Comparison of ENCODE assay signal across 1 cellular context in the genomic region with DNA sequence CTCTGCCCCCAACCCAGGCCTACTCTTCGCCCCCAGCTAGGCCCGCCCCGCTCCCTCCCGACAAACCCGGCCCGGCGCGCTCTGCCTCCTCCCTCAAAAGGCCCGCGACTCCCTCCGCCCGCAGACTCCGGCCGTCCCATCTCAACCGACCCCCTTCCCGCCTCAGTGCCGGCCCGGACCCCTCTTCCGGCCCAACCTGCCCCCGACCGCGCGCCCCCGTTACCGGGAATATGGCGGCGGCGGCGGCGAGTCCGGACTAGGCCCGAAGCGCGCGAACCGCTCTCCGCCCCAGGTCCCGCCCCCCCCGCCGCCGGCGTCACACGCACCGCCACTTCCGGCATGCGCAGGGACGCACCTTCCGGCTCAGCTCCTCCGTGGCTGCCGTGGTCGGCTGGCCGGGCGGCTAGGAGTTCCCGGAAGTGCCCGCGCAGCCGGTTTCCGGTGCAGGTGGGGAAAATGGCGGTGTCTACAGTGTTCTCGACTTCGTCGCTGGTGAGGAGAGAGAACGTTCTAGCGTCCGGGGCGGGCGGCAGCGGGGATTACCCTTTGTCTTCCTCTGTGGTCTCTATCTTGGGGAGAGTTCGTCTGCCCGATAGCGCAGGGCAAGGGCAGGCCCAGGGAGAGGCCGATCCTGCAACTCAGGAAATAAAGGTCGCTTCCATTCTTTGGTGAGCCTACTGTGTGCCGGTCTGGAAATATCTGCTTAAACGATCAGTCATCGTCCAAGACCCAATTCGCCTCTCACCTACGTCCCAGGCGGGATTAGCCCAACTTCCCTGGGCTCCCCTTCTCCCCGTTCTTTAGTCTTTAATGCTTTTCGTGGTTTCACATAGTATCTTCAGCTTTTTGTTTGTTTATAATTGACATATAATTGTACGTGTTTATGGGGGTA.
TF ChIP-seq lines count a peak whose summit lies in the region.

A gene with protein sequence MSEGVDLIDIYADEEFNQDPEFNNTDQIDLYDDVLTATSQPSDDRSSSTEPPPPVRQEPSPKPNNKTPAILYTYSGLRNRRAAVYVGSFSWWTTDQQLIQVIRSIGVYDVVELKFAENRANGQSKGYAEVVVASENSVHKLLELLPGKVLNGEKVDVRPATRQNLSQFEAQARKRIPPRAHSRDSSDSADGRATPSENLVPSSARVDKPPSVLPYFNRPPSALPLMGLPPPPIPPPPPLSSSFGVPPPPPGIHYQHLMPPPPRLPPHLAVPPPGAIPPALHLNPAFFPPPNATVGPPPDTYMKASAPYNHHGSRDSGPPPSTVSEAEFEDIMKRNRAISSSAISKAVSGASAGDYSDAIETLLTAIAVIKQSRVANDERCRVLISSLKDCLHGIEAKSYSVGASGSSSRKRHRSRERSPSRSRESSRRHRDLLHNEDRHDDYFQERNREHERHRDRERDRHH (minus strand): TSS at position 285 of the 892 bp plus-strand sequence. CDS start 740 bp downstream, outside the sequence.
A gene (plus strand): TSS at position 434 of the 892 bp plus-strand sequence. CDS start 23 bp downstream, at position 457.

TF ChIP-seq in HEK293, 187 proteins besides CTCF, POLR2A, EP300 and RAD21 (continued from another document and continues in another):
- TF ChIP-seq, protein P1, sequence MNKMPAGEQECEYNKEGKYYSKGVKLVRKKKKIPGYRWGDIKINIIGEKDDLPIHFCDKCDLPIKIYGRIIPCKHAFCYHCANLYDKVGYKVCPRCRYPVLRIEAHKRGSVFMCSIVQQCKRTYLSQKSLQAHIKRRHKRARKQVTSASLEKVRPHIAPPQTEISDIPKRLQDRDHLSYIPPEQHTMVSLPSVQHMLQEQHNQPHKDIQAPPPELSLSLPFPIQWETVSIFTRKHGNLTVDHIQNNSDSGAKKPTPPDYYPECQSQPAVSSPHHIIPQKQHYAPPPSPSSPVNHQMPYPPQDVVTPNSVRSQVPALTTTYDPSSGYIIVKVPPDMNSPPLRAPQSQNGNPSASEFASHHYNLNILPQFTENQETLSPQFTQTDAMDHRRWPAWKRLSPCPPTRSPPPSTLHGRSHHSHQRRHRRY (tag by site-specific recombination; IDR thresholded peaks at IDR 0.05), result no peak
- TF ChIP-seq ZNF76 (tag by site-specific recombination; IDR thresholded peaks at IDR 0.05; ENCODE audit: borderline replicate concordance, low read depth), result peak; percentile 65
- peak; percentile 84 for TF ChIP-seq SP3 (tag by site-specific recombination; IDR thresholded peaks at IDR 0.05)
- no peak for TF ChIP-seq ZNF10 (tag by site-specific recombination; IDR thresholded peaks at IDR 0.05)
- TF ChIP-seq REPIN1 (tag by site-specific recombination; IDR thresholded peaks at IDR 0.05; ENCODE audit: low read depth), result no peak
- TF ChIP-seq, protein P2, sequence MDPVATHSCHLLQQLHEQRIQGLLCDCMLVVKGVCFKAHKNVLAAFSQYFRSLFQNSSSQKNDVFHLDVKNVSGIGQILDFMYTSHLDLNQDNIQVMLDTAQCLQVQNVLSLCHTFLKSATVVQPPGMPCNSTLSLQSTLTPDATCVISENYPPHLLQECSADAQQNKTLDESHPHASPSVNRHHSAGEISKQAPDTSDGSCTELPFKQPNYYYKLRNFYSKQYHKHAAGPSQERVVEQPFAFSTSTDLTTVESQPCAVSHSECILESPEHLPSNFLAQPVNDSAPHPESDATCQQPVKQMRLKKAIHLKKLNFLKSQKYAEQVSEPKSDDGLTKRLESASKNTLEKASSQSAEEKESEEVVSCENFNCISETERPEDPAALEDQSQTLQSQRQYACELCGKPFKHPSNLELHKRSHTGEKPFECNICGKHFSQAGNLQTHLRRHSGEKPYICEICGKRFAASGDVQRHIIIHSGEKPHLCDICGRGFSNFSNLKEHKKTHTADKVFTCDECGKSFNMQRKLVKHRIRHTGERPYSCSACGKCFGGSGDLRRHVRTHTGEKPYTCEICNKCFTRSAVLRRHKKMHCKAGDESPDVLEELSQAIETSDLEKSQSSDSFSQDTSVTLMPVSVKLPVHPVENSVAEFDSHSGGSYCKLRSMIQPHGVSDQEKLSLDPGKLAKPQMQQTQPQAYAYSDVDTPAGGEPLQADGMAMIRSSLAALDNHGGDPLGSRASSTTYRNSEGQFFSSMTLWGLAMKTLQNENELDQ (tag by site-specific recombination; IDR thresholded peaks at IDR 0.05; ENCODE audit: low read depth), result no peak
- no peak for TF ChIP-seq TCF7L2 (IDR thresholded peaks at IDR 0.05; ENCODE audit: borderline replicate concordance, low read depth, low read length)
- TF ChIP-seq SETDB1 (IDR thresholded peaks at IDR 0.05; ENCODE audit: insufficient read length, low read length), result no peak
- TF ChIP-seq ZNF664 (tag by site-specific recombination; IDR thresholded peaks at IDR 0.05), result no peak
- TF ChIP-seq ZNF658 (tag by site-specific recombination; IDR thresholded peaks at IDR 0.05), result no peak
- TF ChIP-seq ZNF223 (tag by site-specific recombination; IDR thresholded peaks at IDR 0.05), result no peak
- no peak for TF ChIP-seq ZNF585B (tag by site-specific recombination; IDR thresholded peaks at IDR 0.05)
- no peak for TF ChIP-seq ZNF423 (tag by site-specific recombination; IDR thresholded peaks at IDR 0.05)
- TF ChIP-seq HOXD13 (CRISPR knock-in tag; IDR thresholded peaks at IDR 0.05; ENCODE audit: borderline replicate concordance), result no peak
- TF ChIP-seq, protein P3, sequence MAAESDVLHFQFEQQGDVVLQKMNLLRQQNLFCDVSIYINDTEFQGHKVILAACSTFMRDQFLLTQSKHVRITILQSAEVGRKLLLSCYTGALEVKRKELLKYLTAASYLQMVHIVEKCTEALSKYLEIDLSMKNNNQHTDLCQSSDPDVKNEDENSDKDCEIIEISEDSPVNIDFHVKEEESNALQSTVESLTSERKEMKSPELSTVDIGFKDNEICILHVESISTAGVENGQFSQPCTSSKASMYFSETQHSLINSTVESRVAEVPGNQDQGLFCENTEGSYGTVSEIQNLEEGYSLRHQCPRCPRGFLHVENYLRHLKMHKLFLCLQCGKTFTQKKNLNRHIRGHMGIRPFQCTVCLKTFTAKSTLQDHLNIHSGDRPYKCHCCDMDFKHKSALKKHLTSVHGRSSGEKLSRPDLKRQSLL (tag by site-specific recombination; IDR thresholded peaks at IDR 0.05), result no peak; the same call in 1 of the 2 replicates
- TF ChIP-seq, protein P4, sequence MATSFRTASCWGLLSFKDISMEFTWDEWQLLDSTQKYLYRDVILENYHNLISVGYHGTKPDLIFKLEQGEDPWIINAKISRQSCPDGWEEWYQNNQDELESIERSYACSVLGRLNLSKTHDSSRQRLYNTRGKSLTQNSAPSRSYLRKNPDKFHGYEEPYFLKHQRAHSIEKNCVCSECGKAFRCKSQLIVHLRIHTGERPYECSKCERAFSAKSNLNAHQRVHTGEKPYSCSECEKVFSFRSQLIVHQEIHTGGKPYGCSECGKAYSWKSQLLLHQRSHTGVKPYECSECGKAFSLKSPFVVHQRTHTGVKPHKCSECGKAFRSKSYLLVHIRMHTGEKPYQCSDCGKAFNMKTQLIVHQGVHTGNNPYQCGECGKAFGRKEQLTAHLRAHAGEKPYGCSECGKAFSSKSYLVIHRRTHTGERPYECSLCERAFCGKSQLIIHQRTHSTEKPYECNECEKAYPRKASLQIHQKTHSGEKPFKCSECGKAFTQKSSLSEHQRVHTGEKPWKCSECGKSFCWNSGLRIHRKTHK (tag by site-specific recombination; IDR thresholded peaks at IDR 0.05), result no peak
- TF ChIP-seq, protein P5, sequence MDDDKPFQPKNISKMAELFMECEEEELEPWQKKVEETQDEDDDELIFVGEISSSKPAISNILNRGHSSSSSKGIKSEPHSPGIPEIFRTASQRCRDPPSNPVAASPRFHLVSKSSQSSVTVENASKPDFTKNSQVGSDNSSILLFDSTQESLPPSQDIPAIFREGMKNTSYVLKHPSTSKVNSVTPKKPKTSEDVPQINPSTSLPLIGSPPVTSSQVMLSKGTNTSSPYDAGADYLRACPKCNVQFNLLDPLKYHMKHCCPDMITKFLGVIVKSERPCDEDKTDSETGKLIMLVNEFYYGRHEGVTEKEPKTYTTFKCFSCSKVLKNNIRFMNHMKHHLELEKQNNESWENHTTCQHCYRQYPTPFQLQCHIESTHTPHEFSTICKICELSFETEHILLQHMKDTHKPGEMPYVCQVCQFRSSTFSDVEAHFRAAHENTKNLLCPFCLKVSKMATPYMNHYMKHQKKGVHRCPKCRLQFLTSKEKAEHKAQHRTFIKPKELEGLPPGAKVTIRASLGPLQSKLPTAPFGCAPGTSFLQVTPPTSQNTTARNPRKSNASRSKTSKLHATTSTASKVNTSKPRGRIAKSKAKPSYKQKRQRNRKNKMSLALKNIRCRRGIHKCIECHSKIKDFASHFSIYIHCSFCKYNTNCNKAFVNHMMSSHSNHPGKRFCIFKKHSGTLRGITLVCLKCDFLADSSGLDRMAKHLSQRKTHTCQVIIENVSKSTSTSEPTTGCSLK (tag by site-specific recombination; IDR thresholded peaks at IDR 0.05), result no peak
- TF ChIP-seq, protein P6, sequence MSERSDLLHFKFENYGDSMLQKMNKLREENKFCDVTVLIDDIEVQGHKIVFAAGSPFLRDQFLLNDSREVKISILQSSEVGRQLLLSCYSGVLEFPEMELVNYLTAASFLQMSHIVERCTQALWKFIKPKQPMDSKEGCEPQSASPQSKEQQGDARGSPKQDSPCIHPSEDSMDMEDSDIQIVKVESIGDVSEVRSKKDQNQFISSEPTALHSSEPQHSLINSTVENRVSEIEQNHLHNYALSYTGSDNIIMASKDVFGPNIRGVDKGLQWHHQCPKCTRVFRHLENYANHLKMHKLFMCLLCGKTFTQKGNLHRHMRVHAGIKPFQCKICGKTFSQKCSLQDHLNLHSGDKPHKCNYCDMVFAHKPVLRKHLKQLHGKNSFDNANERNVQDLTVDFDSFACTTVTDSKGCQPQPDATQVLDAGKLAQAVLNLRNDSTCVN (tag by site-specific recombination; optimal IDR thresholded peaks at IDR 0.05), result peak; percentile 96
- TF ChIP-seq ZNF311 (tag by site-specific recombination; IDR thresholded peaks at IDR 0.05; ENCODE audit: borderline replicate concordance), result no peak
- TF ChIP-seq BCL11B (tag by site-specific recombination; IDR thresholded peaks at IDR 0.05; ENCODE audit: low read depth), result no peak
- no peak for TF ChIP-seq ZNF548 (tag by site-specific recombination; IDR thresholded peaks at IDR 0.05)
- TF ChIP-seq, protein P7, sequence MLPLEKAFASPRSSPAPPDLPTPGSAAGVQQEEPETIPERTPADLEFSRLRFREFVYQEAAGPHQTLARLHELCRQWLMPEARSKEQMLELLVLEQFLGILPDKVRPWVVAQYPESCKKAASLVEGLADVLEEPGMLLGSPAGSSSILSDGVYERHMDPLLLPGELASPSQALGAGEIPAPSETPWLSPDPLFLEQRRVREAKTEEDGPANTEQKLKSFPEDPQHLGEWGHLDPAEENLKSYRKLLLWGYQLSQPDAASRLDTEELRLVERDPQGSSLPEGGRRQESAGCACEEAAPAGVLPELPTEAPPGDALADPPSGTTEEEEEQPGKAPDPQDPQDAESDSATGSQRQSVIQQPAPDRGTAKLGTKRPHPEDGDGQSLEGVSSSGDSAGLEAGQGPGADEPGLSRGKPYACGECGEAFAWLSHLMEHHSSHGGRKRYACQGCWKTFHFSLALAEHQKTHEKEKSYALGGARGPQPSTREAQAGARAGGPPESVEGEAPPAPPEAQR (tag by site-specific recombination; IDR thresholded peaks at IDR 0.05), result no peak
- TF ChIP-seq ZNF785 (tag by site-specific recombination; IDR thresholded peaks at IDR 0.05), result no peak
- TF ChIP-seq ZNF473 (tag by site-specific recombination; IDR thresholded peaks at IDR 0.05), result no peak
- no peak for TF ChIP-seq RBAK (tag by site-specific recombination; IDR thresholded peaks at IDR 0.05)
- no peak for TF ChIP-seq GFI1B (tag by site-specific recombination; IDR thresholded peaks at IDR 0.05)
- peak; percentile 53; the same call in 1 of the 2 replicates for TF ChIP-seq ZNF843 (tag by site-specific recombination; IDR thresholded peaks at IDR 0.05)
- no peak for TF ChIP-seq SCRT1 (tag by site-specific recombination; IDR thresholded peaks at IDR 0.05; ENCODE audit: borderline replicate concordance)
- TF ChIP-seq, protein P8, sequence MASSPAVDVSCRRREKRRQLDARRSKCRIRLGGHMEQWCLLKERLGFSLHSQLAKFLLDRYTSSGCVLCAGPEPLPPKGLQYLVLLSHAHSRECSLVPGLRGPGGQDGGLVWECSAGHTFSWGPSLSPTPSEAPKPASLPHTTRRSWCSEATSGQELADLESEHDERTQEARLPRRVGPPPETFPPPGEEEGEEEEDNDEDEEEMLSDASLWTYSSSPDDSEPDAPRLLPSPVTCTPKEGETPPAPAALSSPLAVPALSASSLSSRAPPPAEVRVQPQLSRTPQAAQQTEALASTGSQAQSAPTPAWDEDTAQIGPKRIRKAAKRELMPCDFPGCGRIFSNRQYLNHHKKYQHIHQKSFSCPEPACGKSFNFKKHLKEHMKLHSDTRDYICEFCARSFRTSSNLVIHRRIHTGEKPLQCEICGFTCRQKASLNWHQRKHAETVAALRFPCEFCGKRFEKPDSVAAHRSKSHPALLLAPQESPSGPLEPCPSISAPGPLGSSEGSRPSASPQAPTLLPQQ (tag by site-specific recombination; IDR thresholded peaks at IDR 0.05), result peak; percentile 77
- TF ChIP-seq ZNF366 (tag by site-specific recombination; conservative IDR thresholded peaks at IDR 0.05), result no peak
- TF ChIP-seq ZNF792 (tag by site-specific recombination; IDR thresholded peaks at IDR 0.05), result 0 out of 2 replicates have a peak, but pooled peaks have one; percentile 19
- TF ChIP-seq WT1 (tag by site-specific recombination; IDR thresholded peaks at IDR 0.05), result peak; percentile 10; the same call in 1 of the 2 replicates
- TF ChIP-seq, protein P9, sequence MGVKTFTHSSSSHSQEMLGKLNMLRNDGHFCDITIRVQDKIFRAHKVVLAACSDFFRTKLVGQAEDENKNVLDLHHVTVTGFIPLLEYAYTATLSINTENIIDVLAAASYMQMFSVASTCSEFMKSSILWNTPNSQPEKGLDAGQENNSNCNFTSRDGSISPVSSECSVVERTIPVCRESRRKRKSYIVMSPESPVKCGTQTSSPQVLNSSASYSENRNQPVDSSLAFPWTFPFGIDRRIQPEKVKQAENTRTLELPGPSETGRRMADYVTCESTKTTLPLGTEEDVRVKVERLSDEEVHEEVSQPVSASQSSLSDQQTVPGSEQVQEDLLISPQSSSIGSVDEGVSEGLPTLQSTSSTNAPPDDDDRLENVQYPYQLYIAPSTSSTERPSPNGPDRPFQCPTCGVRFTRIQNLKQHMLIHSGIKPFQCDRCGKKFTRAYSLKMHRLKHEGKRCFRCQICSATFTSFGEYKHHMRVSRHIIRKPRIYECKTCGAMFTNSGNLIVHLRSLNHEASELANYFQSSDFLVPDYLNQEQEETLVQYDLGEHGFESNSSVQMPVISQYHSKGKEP (tag by site-specific recombination; IDR thresholded peaks at IDR 0.05), result no peak
- TF ChIP-seq ZNF596 (tag by site-specific recombination; IDR thresholded peaks at IDR 0.05), result no peak
- TF ChIP-seq, protein P10, sequence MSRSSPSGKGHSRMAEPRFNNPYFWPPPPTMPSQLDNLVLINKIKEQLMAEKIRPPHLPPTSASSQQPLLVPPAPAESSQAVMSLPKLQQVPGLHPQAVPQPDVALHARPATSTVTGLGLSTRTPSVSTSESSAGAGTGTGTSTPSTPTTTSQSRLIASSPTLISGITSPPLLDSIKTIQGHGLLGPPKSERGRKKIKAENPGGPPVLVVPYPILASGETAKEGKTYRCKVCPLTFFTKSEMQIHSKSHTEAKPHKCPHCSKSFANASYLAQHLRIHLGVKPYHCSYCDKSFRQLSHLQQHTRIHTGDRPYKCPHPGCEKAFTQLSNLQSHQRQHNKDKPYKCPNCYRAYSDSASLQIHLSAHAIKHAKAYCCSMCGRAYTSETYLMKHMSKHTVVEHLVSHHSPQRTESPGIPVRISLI (tag by site-specific recombination; IDR thresholded peaks at IDR 0.05), result no peak
